In genomic region chr7:28855538-28856217, GRCh38 we compare ENCODE assay signal across 12 cellular contexts.
DNase-seq lines count a peak whose midpoint lies in the region; ATAC-seq and TF ChIP-seq lines count a peak whose summit lies in the region.
"Had no signal": no experiment of that assay in that cellular context is flagged by ENCODE, and none has a peak within 500 bp of the region (broad histone marks: within the 10 kb centered on the region; RNA-seq: fewer than 3 reads in every experiment).

No MANE protein-coding gene starts in this region.

- H3K9me3 ChIP-seq in A673 (ENCODE audit: low read depth, low read length, poor library complexity, severe bottlenecking) (no peaks in the 10 kb centered on the region), HEK293 (ENCODE audit: control insufficient read depth, insufficient read depth, low read depth, low read length) (no peaks in the 10 kb centered on the region), adipocyte (ENCODE audit: control insufficient read depth, low read length) (no peaks in the 10 kb centered on the region)
- H3K9me3 ChIP-seq: colonic mucosa had no signal

- POLR2A ChIA-PET in A673 (lab: Charles Lee; ENCODE audit: low non-redundant PET): no interaction called here
- POLR2A ChIA-PET in HEK293 (lab: Yijun Ruan, JAX): interaction anchor here (0.7 to 1.2 kb wide), 2 partner anchors 240 to 251 kb away, joined by 3 to 7 read pairs; no protein-coding TSS in a partner anchor

- H3K4me3 ChIP-seq in A673 (ENCODE audit: low read depth, low read length, poor library complexity, severe bottlenecking) (no peak overlapping the region), HEK293 (ENCODE audit: low read depth, low read length) (no peak overlapping the region), adipocyte (ENCODE audit: low read length) (no peak overlapping the region)
- H3K4me3 ChIP-seq: colonic mucosa had no signal

- DNase-seq in A673 (ENCODE audit: low spot score): peak; percentile 71
- DNase-seq in adipocyte (ENCODE audit: low read depth): peak; percentile 80
- DNase-seq in iPS-NIHi7 (ENCODE audit: extremely low spot score): peak; percentile 23
- DNase-seq in stimulated activated CD4-positive, alpha-beta T cell treated with anti-CD3 and anti-CD28 coated beads, Interleukin-2, amount 100 ng/mL, for 48 hours: no peak
- no peak for DNase-seq in NCI-H774 (lab: John Stamatoyannopoulos, UW)
- DNase-seq: CD4-positive, CD25-positive, alpha-beta regulatory T cell; colonic mucosa; NCI-H2227 treated with DMSO at 0.1 percent for 48 hours; T-helper 2 cell had no signal

- H3K36me3 ChIP-seq in A673 (ENCODE audit: insufficient read depth, low read length, poor library complexity, severe bottlenecking) (no peaks in the 10 kb centered on the region), HEK293 (ENCODE audit: control insufficient read depth in 2 of 2, insufficient read depth in 1 of 2, low read length in 2 of 2) (no peaks in the 10 kb centered on the region), adipocyte (ENCODE audit: control insufficient read depth, insufficient read depth, low read length, severe bottlenecking) (no peaks in the 10 kb centered on the region)
- H3K36me3 ChIP-seq: colonic mucosa had no signal

- CTCF ChIA-PET in A673 (lab: Charles Lee) (no interaction called here), HEK293 (lab: Yijun Ruan, JAX) (interaction anchor here (0.8 to 3.3 kb wide), 4 partner anchors 14 to 153 kb away, joined by 3 to 24 read pairs (median 3); no protein-coding TSS in a partner anchor)

- intact Hi-C loops in A673 (cut with micrococcal nuclease; ENCODE audit: unreplicated experiment): loop anchor here (10.0 kb wide), 1 partner anchor 561 kb away; no protein-coding TSS in a partner anchor

- H3K4me1 ChIP-seq in A673 (ENCODE audit: insufficient read depth, low read length, poor library complexity, severe bottlenecking) (no peaks in the 10 kb centered on the region), HEK293 (ENCODE audit: control insufficient read depth, insufficient read depth, low read length) (peaks cover 17% of the 10 kb centered on the region), adipocyte (ENCODE audit: control insufficient read depth, insufficient read depth, low read length) (peaks cover 29% of the 10 kb centered on the region)
- H3K4me1 ChIP-seq: colonic mucosa had no signal

- TF ChIP-seq CTCF in A673 (conservative IDR thresholded peaks at IDR 0.05; ENCODE audit: low read depth, low read length) (no peak), HEK293 (tag by site-specific recombination; IDR thresholded peaks at IDR 0.05) (no peak)

- BruUV-seq in A673 (replicated peaks; lab: Mats Ljungman, UMichigan): no TSS peak

- ATAC-seq in GM21717 (IDR thresholded peaks at IDR 0.05; ENCODE audit: unreplicated experiment) (no peak), GM19467 (IDR thresholded peaks at IDR 0.05; ENCODE audit: unreplicated experiment) (no peak)

- H3K9ac ChIP-seq in adipocyte (ENCODE audit: low read length): no peak overlapping the region

- H3K27me3 ChIP-seq in A673 (replicated peaks; ENCODE audit: insufficient read depth, low read depth, low read length, poor library complexity): peaks cover 34% of the 10 kb centered on the region
- no peaks in the 10 kb centered on the region for H3K27me3 ChIP-seq in adipocyte (replicated peaks; ENCODE audit: control insufficient read depth, insufficient read depth, low read length)

- H3K27ac ChIP-seq in A673 (ENCODE audit: low read depth, low read length, poor library complexity, severe bottlenecking) (no peak overlapping the region), HEK293 (ENCODE audit: extremely low read depth, low read depth, low read length) (peak overlapping the region; percentile 54; the same call in 1 of the 2 replicates)
- H3K27ac ChIP-seq: colonic mucosa had no signal

TF ChIP-seq in HEK293, 187 proteins besides CTCF, POLR2A, EP300 and RAD21 (continues in another document):
- peak; percentile 25; the same call in 1 of the 2 replicates for TF ChIP-seq ZIC2 (tag by site-specific recombination; IDR thresholded peaks at IDR 0.05)
- TF ChIP-seq, protein P1, sequence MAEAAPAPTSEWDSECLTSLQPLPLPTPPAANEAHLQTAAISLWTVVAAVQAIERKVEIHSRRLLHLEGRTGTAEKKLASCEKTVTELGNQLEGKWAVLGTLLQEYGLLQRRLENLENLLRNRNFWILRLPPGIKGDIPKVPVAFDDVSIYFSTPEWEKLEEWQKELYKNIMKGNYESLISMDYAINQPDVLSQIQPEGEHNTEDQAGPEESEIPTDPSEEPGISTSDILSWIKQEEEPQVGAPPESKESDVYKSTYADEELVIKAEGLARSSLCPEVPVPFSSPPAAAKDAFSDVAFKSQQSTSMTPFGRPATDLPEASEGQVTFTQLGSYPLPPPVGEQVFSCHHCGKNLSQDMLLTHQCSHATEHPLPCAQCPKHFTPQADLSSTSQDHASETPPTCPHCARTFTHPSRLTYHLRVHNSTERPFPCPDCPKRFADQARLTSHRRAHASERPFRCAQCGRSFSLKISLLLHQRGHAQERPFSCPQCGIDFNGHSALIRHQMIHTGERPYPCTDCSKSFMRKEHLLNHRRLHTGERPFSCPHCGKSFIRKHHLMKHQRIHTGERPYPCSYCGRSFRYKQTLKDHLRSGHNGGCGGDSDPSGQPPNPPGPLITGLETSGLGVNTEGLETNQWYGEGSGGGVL (tag by site-specific recombination; IDR thresholded peaks at IDR 0.05): 0 out of 2 replicates have a peak, but pooled peaks have one; percentile 21
- TF ChIP-seq SETDB1 (IDR thresholded peaks at IDR 0.05; ENCODE audit: insufficient read length, low read length): no peak
- peak; percentile 28; the same call in 1 of the 2 replicates for TF ChIP-seq PRDM6 (tag by site-specific recombination; IDR thresholded peaks at IDR 0.05)
- TF ChIP-seq ZNF214 (tag by site-specific recombination; IDR thresholded peaks at IDR 0.05; ENCODE audit: borderline replicate concordance): no peak
- TF ChIP-seq BCL11A (tag by site-specific recombination; IDR thresholded peaks at IDR 0.05; ENCODE audit: low read depth): no peak
- peak; percentile 52; the same call in 1 of the 2 replicates for TF ChIP-seq ZNF10 (tag by site-specific recombination; IDR thresholded peaks at IDR 0.05)
- TF ChIP-seq SP7 (tag by site-specific recombination; IDR thresholded peaks at IDR 0.05): peak; percentile 94
- TF ChIP-seq, protein P2, sequence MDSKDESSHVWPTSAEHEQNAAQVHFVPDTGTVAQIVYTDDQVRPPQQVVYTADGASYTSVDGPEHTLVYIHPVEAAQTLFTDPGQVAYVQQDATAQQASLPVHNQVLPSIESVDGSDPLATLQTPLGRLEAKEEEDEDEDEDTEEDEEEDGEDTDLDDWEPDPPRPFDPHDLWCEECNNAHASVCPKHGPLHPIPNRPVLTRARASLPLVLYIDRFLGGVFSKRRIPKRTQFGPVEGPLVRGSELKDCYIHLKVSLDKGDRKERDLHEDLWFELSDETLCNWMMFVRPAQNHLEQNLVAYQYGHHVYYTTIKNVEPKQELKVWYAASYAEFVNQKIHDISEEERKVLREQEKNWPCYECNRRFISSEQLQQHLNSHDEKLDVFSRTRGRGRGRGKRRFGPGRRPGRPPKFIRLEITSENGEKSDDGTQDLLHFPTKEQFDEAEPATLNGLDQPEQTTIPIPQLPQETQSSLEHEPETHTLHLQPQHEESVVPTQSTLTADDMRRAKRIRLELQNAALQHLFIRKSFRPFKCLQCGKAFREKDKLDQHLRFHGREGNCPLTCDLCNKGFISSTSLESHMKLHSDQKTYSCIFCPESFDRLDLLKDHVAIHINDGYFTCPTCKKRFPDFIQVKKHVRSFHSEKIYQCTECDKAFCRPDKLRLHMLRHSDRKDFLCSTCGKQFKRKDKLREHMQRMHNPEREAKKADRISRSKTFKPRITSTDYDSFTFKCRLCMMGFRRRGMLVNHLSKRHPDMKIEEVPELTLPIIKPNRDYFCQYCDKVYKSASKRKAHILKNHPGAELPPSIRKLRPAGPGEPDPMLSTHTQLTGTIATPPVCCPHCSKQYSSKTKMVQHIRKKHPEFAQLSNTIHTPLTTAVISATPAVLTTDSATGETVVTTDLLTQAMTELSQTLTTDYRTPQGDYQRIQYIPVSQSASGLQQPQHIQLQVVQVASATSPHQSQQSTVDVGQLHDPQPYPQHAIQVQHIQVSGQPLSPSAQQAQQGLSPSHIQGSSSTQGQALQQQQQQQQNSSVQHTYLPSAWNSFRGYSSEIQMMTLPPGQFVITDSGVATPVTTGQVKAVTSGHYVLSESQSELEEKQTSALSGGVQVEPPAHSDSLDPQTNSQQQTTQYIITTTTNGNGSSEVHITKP (tag by site-specific recombination; IDR thresholded peaks at IDR 0.05): peak; percentile 74
- 0 out of 2 replicates have a peak, but pooled peaks have one; percentile 41 for TF ChIP-seq ZNF792 (tag by site-specific recombination; IDR thresholded peaks at IDR 0.05)
- peak; percentile 51; the same call in 1 of the 2 replicates for TF ChIP-seq ZBTB17 (tag by site-specific recombination; IDR thresholded peaks at IDR 0.05)
- peak; percentile 81 for TF ChIP-seq ZFHX2 (tag by site-specific recombination; conservative IDR thresholded peaks at IDR 0.05)
- TF ChIP-seq ZBTB44 (tag by site-specific recombination; IDR thresholded peaks at IDR 0.05): peak; percentile 83

Comparison
In these comparisons a context has a peak if more than half of its experiments do, and no peak if none do; other contexts are left out.
1. DNase-seq: peak in A673 (single experiment), adipocyte (single experiment) and iPS-NIHi7 (single experiment); none in stimulated activated CD4-positive, alpha-beta T cell treated with anti-CD3 and anti-CD28 coated beads, Interleukin-2, amount 100 ng/mL, for 48 hours (0 of 2) and NCI-H774 (single experiment).